Comparison of ENCODE assay signal across 23 cellular contexts in genomic region chr5:143759368-143760136, GRCh38. TPM values are rescaled to one million over a fixed set of nuclear protein-coding genes. Genes with fewer than 3 reads are reported as not detected.
A peak's percentile ranks its signal among the peaks of the same experiment; 100 is the strongest.
DNase-seq lines count a peak whose midpoint lies in the region; ATAC-seq, FAIRE-seq and TF ChIP-seq lines count a peak whose summit lies in the region.
"Had no signal": no experiment of that assay in that cellular context is flagged by ENCODE, and none has a peak within 500 bp of the region (broad histone marks: within the 10 kb centered on the region; RNA-seq: fewer than 3 reads in every experiment).

No MANE protein-coding gene starts in this region.

- no peak for DNase-seq in natural killer cell treated with Interleukin-12 subunit alpha and Interleukin-12 subunit beta and Interleukin-15 and Interleukin-18, amount 100 ng/mL, for 72 hours (ENCODE audit: low spot score)
- DNase-seq in natural killer cell (no peak), fibroblast of peridontal ligament (ENCODE audit: extremely low read depth) (peak; percentile 47), superior temporal gyrus (ENCODE audit: extremely low spot score) (peak; percentile 52), frontal cortex (ENCODE audit: low spot score in 2 of 2) (no peak), posterior cingulate gyrus (no peak)
- DNase-seq in effector CD8-positive, alpha-beta T cell (lab: John Stamatoyannopoulos, UW): no peak
- DNase-seq: activated CD8-positive, alpha-beta memory T cell treated with anti-CD3 and anti-CD28 coated beads for 24 hours; CD4-positive, alpha-beta memory T cell; foreskin melanocyte; NCI-H345; pancreas; stimulated activated CD4-positive, alpha-beta T cell treated with anti-CD3 and anti-CD28 coated beads, Interleukin-4, amount 100 ng/mL, for 1 hour; T-helper 17 cell had no signal

- H3K4me1 Mint-ChIP-seq in natural killer cell treated with Interleukin-12 subunit alpha and Interleukin-12 subunit beta and Interleukin-15 and Interleukin-18, amount 100 ng/mL, for 72 hours (ENCODE audit: low read depth in 2 of 2): peaks cover 14 to 15% of the 10 kb centered on the region in 2 donors
- H3K4me1 Mint-ChIP-seq in natural killer cell: no peaks in the 10 kb centered on the region
- H3K4me1 Mint-ChIP-seq: CD4-positive, alpha-beta memory T cell had no signal

- peak overlapping the region; percentile 53 to 88 for H3K27ac Mint-ChIP-seq in natural killer cell treated with Interleukin-12 subunit alpha and Interleukin-12 subunit beta and Interleukin-15 and Interleukin-18, amount 100 ng/mL, for 72 hours
- H3K27ac Mint-ChIP-seq in natural killer cell: no peak overlapping the region
- H3K27ac Mint-ChIP-seq: CD4-positive, alpha-beta memory T cell; T-helper 17 cell had no signal

- H3K36me3 Mint-ChIP-seq in natural killer cell treated with Interleukin-12 subunit alpha and Interleukin-12 subunit beta and Interleukin-15 and Interleukin-18, amount 100 ng/mL, for 72 hours: peaks cover 11% of the 10 kb centered on the region
- no peaks in the 10 kb centered on the region for H3K36me3 Mint-ChIP-seq in natural killer cell
- H3K36me3 Mint-ChIP-seq: CD4-positive, alpha-beta memory T cell had no signal

- peaks cover 4% of the 10 kb centered on the region for H3K9me3 Mint-ChIP-seq in natural killer cell treated with Interleukin-12 subunit alpha and Interleukin-12 subunit beta and Interleukin-15 and Interleukin-18, amount 100 ng/mL, for 72 hours
- peaks cover 0 to 2% of the 10 kb centered on the region in 2 donors for H3K9me3 Mint-ChIP-seq in natural killer cell

- ATAC-seq in natural killer cell treated with Interleukin-12 subunit alpha and Interleukin-12 subunit beta and Interleukin-15 and Interleukin-18, amount 100 ng/mL, for 72 hours: peak; percentile 73 to 79
- ATAC-seq in natural killer cell (no peak), HG03175 (IDR thresholded peaks at IDR 0.05; ENCODE audit: unreplicated experiment) (peak; percentile 6)
- ATAC-seq: HCT116, pancreas, T-helper 17 cell had no signal

- peaks cover 0 to 8% of the 10 kb centered on the region in 2 donors for H3K27me3 Mint-ChIP-seq in natural killer cell treated with Interleukin-12 subunit alpha and Interleukin-12 subunit beta and Interleukin-15 and Interleukin-18, amount 100 ng/mL, for 72 hours
- H3K27me3 Mint-ChIP-seq in natural killer cell (ENCODE audit: low read depth in 2 of 2): peaks cover 6 to 13% of the 10 kb centered on the region in 2 donors
- H3K27me3 Mint-ChIP-seq: CD4-positive, alpha-beta memory T cell had no signal

- no peak for TF ChIP-seq CTCF in natural killer cell (IDR thresholded peaks at IDR 0.05)

- no peak for FAIRE-seq in frontal cortex (lab: Jason Lieb, UNC)
- FAIRE-seq: HTR-8/SVneo, pancreas had no signal

- peak overlapping the region; percentile 71 for H3K4me3 Mint-ChIP-seq in natural killer cell treated with Interleukin-12 subunit alpha and Interleukin-12 subunit beta and Interleukin-15 and Interleukin-18, amount 100 ng/mL, for 72 hours
- H3K4me3 Mint-ChIP-seq in natural killer cell: no peak overlapping the region
- H3K4me3 Mint-ChIP-seq: CD4-positive, alpha-beta memory T cell; T-helper 17 cell had no signal

- intact Hi-C loops in natural killer cell (cut with micrococcal nuclease): no loop called here
- intact Hi-C loops in posterior cingulate gyrus (cut with DNase I): no loop called here

RNA-seq across cellular contexts. Expression of gene HMHB1, which starts 52.4 kb away (rescaled TPM):
- 1 to 10 TPM in 1 of 2 donors, not detected in 1; 1.5 TPM for total RNA-seq in natural killer cell treated with Interleukin-12 subunit alpha and Interleukin-12 subunit beta and Interleukin-15 and Interleukin-18, amount 100 ng/mL, for 72 hours
- total RNA-seq in natural killer cell (not detected), frontal cortex (not detected)
- total RNA-seq: activated T-helper 2 cell treated with anti-CD3 and anti-CD28 coated beads, Interferon-gamma antibody, Interleukin-2, Interleukin-4, amounts not matched to agents 10 μg/mL and 5 μg/mL and 100 μg/mL, durations not matched to agents 14 hours and 24 hours and 36 hours; CD4-positive, alpha-beta memory T cell; cerebellum; Daoy; liver; pancreas; skeletal muscle tissue; T-helper 17 cell; temporal lobe had no signal

Comparison
In these comparisons a context has a peak if more than half of its experiments do, and no peak if none do; other contexts are left out.
1. ATAC-seq: peak in natural killer cell treated with Interleukin-12 subunit alpha and Interleukin-12 subunit beta and Interleukin-15 and Interleukin-18, amount 100 ng/mL, for 72 hours (2 of 2) and HG03175 (single experiment); none in natural killer cell (0 of 3).
2. H3K27ac Mint-ChIP-seq: peak in natural killer cell treated with Interleukin-12 subunit alpha and Interleukin-12 subunit beta and Interleukin-15 and Interleukin-18, amount 100 ng/mL, for 72 hours (2 of 2); none in natural killer cell (0 of 2).
3. DNase-seq: peak in fibroblast of peridontal ligament (single experiment) and superior temporal gyrus (single experiment); none in natural killer cell treated with Interleukin-12 subunit alpha and Interleukin-12 subunit beta and Interleukin-15 and Interleukin-18, amount 100 ng/mL, for 72 hours (single experiment), natural killer cell (single experiment), effector CD8-positive, alpha-beta T cell (single experiment), frontal cortex (0 of 2) and posterior cingulate gyrus (0 of 10).